In genomic region chr2:37105150-37105549, GRCh38 we compare ENCODE assay signal across 25 cellular contexts.
"Had no signal": no experiment of that assay in that cellular context is flagged by ENCODE, and none has a peak within 500 bp of the region (broad histone marks: within the 10 kb centered on the region; RNA-seq: fewer than 3 reads in every experiment).

No MANE protein-coding gene starts in this region.

- DNase-seq: activated CD4-positive, alpha-beta T cell treated with anti-CD3 and anti-CD28 coated beads, Interleukin-2, amount 50 U/mL, for 1 hour; activated CD8-positive, alpha-beta T cell treated with anti-CD3 and anti-CD28 coated beads for 36 hours; activated T-cell treated with anti-CD3 and anti-CD28 coated beads, Interleukin-2, amount 50 U/mL, for 4 hours; aorta; body of pancreas; cerebellar nuclear complex; colonic mucosa; effector CD8-positive, alpha-beta T cell; erythroblast; hypothalamus; islet precursor cell; left ventricle myocardium inferior; mucosa of descending colon; posterior cingulate gyrus; right cardiac atrium; stimulated activated CD4-positive, alpha-beta T cell treated with anti-CD3 and anti-CD28 coated beads, Interleukin-15, amount 100 ng/mL, for 24 hours; stimulated activated CD4-positive, alpha-beta T cell treated with anti-CD3 and anti-CD28 coated beads, Interleukin-2, amount 100 ng/mL, for 24 hours; stimulated activated naive CD4-positive, alpha-beta T cell treated with Interleukin-2 at 50 U/mL for 16 hours; T1000 had no signal

- H3K9me3 ChIP-seq: body of pancreas, colonic mucosa, gastroesophageal sphincter, left ventricle myocardium inferior, mucosa of descending colon, tibial nerve had no signal

- H3K4me1 ChIP-seq: body of pancreas, colonic mucosa, gastroesophageal sphincter, left ventricle myocardium inferior, tibial nerve had no signal

- H3K36me3 ChIP-seq: colonic mucosa had no signal

- H3K4me3 Mint-ChIP-seq: activated CD8-positive, alpha-beta T cell treated with anti-CD3 and anti-CD28 coated beads for 36 hours; activated naive CD4-positive, alpha-beta T cell treated with anti-CD3 and anti-CD28 coated beads, Interleukin-2, amount 50 U/mL, for 24 hours; activated T-cell treated with anti-CD3 and anti-CD28 coated beads, Interleukin-2, amount 50 U/mL, for 4 hours; activated T-helper 17 cell treated with anti-CD3 and anti-CD28 coated beads, Interleukin-2, amount 50 U/mL, for 72 hours; natural killer cell treated with Interleukin-12 subunit alpha and Interleukin-12 subunit beta and Interleukin-15 and Interleukin-18, amount 100 ng/mL, for 72 hours had no signal

- ATAC-seq: activated CD8-positive, alpha-beta T cell treated with anti-CD3 and anti-CD28 coated beads for 36 hours; activated T-cell treated with anti-CD3 and anti-CD28 coated beads, Interleukin-2, amount 50 U/mL, for 4 hours; activated T-helper 17 cell treated with anti-CD3 and anti-CD28 coated beads, Interleukin-2, amount 50 U/mL, for 72 hours; body of pancreas; gastroesophageal sphincter; mucosa of descending colon; natural killer cell treated with Interleukin-12 subunit alpha and Interleukin-12 subunit beta and Interleukin-15 and Interleukin-18, amount 100 ng/mL, for 72 hours; right cardiac atrium had no signal

- H3K4me3 ChIP-seq: body of pancreas, colonic mucosa, gastroesophageal sphincter, left ventricle myocardium inferior, lung, mucosa of descending colon, tibial nerve had no signal

- H3K27ac ChIP-seq: body of pancreas, colonic mucosa, gastroesophageal sphincter, left ventricle myocardium inferior, tibial nerve had no signal

- H3K9me3 Mint-ChIP-seq: activated CD8-positive, alpha-beta T cell treated with anti-CD3 and anti-CD28 coated beads for 36 hours; activated naive CD4-positive, alpha-beta T cell treated with anti-CD3 and anti-CD28 coated beads, Interleukin-2, amount 50 U/mL, for 24 hours; activated T-cell treated with anti-CD3 and anti-CD28 coated beads, Interleukin-2, amount 50 U/mL, for 4 hours; activated T-helper 17 cell treated with anti-CD3 and anti-CD28 coated beads, Interleukin-2, amount 50 U/mL, for 72 hours; natural killer cell treated with Interleukin-12 subunit alpha and Interleukin-12 subunit beta and Interleukin-15 and Interleukin-18, amount 100 ng/mL, for 72 hours had no signal

- H3K27me3 Mint-ChIP-seq: activated CD8-positive, alpha-beta T cell treated with anti-CD3 and anti-CD28 coated beads for 36 hours; activated naive CD4-positive, alpha-beta T cell treated with anti-CD3 and anti-CD28 coated beads, Interleukin-2, amount 50 U/mL, for 24 hours; activated T-helper 17 cell treated with anti-CD3 and anti-CD28 coated beads, Interleukin-2, amount 50 U/mL, for 72 hours; natural killer cell treated with Interleukin-12 subunit alpha and Interleukin-12 subunit beta and Interleukin-15 and Interleukin-18, amount 100 ng/mL, for 72 hours had no signal

- H3K4me1 Mint-ChIP-seq: activated naive CD4-positive, alpha-beta T cell treated with anti-CD3 and anti-CD28 coated beads, Interleukin-2, amount 50 U/mL, for 24 hours; activated T-helper 17 cell treated with anti-CD3 and anti-CD28 coated beads, Interleukin-2, amount 50 U/mL, for 72 hours had no signal

- H3K27ac Mint-ChIP-seq: activated CD8-positive, alpha-beta T cell treated with anti-CD3 and anti-CD28 coated beads for 36 hours; activated T-helper 17 cell treated with anti-CD3 and anti-CD28 coated beads, Interleukin-2, amount 50 U/mL, for 72 hours had no signal

- H3K27me3 ChIP-seq: body of pancreas, colonic mucosa, gastroesophageal sphincter, tibial nerve had no signal
